ENCODE assay signal across 1 cellular context in the genomic region with DNA sequence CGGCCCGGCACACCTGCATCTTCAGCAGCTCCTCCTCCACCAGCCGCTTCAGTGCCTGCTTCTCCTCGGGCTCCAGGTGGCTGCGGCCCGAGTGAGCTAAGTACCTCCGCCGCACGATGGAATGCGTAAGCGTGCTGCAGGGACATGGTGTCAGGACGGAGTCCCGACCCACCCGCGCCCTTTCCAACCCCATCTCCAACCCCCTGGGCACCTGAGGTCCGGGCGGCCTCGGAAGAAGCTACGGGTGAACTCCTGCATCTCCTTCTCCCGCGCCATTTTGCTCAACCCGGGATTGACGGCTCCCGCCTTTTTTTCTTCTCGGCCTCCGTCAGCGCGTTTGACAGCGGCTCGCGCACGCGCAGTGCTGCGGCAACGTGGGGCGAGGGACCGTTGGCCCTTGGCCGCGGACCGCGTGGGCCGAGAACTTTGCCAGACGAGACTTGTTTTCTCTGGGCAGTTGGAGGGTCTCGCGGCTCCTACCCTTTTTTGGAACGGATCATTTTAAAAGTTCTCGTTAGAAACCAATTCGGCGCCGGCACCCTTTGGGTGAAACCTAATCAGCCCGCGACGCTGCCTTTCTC.
TF ChIP-seq lines count a peak whose summit lies in the region.

A gene with protein sequence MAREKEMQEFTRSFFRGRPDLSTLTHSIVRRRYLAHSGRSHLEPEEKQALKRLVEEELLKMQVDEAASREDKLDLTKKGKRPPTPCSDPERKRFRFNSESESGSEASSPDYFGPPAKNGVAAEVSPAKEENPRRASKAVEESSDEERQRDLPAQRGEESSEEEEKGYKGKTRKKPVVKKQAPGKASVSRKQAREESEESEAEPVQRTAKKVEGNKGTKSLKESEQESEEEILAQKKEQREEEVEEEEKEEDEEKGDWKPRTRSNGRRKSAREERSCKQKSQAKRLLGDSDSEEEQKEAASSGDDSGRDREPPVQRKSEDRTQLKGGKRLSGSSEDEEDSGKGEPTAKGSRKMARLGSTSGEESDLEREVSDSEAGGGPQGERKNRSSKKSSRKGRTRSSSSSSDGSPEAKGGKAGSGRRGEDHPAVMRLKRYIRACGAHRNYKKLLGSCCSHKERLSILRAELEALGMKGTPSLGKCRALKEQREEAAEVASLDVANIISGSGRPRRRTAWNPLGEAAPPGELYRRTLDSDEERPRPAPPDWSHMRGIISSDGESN (minus strand): TSS at position 288 of the 581 bp plus-strand sequence. CDS start 12 bp downstream, at position 276.

TF ChIP-seq in HEK293, 187 proteins besides CTCF, POLR2A, EP300 and RAD21 (continued from another document):
- TF ChIP-seq, protein P1, sequence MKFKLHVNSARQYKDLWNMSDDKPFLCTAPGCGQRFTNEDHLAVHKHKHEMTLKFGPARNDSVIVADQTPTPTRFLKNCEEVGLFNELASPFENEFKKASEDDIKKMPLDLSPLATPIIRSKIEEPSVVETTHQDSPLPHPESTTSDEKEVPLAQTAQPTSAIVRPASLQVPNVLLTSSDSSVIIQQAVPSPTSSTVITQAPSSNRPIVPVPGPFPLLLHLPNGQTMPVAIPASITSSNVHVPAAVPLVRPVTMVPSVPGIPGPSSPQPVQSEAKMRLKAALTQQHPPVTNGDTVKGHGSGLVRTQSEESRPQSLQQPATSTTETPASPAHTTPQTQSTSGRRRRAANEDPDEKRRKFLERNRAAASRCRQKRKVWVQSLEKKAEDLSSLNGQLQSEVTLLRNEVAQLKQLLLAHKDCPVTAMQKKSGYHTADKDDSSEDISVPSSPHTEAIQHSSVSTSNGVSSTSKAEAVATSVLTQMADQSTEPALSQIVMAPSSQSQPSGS (tag by site-specific recombination; IDR thresholded peaks at IDR 0.05; ENCODE audit: low read depth) = no peak
- TF ChIP-seq ZNF10 (tag by site-specific recombination; IDR thresholded peaks at IDR 0.05) = peak; percentile 43
- TF ChIP-seq ZNF138 (tag by site-specific recombination; IDR thresholded peaks at IDR 0.05; ENCODE audit: borderline replicate concordance) = no peak
- no peak for TF ChIP-seq ZNF791 (tag by site-specific recombination; IDR thresholded peaks at IDR 0.05)
- TF ChIP-seq ZBTB21 (tag by site-specific recombination; IDR thresholded peaks at IDR 0.05) = peak; percentile 13; the same call in 1 of the 2 replicates
- TF ChIP-seq ZNF510 (tag by site-specific recombination; IDR thresholded peaks at IDR 0.05; ENCODE audit: insufficient replicate concordance) = no peak
- TF ChIP-seq, protein P2, sequence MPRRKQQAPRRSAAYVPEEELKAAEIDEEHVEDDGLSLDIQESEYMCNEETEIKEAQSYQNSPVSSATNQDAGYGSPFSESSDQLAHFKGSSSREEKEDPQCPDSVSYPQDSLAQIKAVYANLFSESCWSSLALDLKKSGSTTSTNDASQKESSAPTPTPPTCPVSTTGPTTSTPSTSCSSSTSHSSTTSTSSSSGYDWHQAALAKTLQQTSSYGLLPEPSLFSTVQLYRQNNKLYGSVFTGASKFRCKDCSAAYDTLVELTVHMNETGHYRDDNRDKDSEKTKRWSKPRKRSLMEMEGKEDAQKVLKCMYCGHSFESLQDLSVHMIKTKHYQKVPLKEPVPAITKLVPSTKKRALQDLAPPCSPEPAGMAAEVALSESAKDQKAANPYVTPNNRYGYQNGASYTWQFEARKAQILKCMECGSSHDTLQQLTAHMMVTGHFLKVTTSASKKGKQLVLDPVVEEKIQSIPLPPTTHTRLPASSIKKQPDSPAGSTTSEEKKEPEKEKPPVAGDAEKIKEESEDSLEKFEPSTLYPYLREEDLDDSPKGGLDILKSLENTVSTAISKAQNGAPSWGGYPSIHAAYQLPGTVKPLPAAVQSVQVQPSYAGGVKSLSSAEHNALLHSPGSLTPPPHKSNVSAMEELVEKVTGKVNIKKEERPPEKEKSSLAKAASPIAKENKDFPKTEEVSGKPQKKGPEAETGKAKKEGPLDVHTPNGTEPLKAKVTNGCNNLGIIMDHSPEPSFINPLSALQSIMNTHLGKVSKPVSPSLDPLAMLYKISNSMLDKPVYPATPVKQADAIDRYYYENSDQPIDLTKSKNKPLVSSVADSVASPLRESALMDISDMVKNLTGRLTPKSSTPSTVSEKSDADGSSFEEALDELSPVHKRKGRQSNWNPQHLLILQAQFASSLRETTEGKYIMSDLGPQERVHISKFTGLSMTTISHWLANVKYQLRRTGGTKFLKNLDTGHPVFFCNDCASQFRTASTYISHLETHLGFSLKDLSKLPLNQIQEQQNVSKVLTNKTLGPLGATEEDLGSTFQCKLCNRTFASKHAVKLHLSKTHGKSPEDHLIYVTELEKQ (tag by site-specific recombination; IDR thresholded peaks at IDR 0.05; ENCODE audit: borderline replicate concordance) = peak; percentile 86
- no peak for TF ChIP-seq MZF1 (tag by site-specific recombination; IDR thresholded peaks at IDR 0.05; ENCODE audit: borderline replicate concordance)
- no peak for TF ChIP-seq ZNF23 (tag by site-specific recombination; IDR thresholded peaks at IDR 0.05; ENCODE audit: borderline replicate concordance)
- TF ChIP-seq ZNF623 (tag by site-specific recombination; IDR thresholded peaks at IDR 0.05) = peak; percentile 42; the same call in 1 of the 2 replicates
- TF ChIP-seq ZNF423 (tag by site-specific recombination; IDR thresholded peaks at IDR 0.05) = no peak
- TF ChIP-seq, protein P3, sequence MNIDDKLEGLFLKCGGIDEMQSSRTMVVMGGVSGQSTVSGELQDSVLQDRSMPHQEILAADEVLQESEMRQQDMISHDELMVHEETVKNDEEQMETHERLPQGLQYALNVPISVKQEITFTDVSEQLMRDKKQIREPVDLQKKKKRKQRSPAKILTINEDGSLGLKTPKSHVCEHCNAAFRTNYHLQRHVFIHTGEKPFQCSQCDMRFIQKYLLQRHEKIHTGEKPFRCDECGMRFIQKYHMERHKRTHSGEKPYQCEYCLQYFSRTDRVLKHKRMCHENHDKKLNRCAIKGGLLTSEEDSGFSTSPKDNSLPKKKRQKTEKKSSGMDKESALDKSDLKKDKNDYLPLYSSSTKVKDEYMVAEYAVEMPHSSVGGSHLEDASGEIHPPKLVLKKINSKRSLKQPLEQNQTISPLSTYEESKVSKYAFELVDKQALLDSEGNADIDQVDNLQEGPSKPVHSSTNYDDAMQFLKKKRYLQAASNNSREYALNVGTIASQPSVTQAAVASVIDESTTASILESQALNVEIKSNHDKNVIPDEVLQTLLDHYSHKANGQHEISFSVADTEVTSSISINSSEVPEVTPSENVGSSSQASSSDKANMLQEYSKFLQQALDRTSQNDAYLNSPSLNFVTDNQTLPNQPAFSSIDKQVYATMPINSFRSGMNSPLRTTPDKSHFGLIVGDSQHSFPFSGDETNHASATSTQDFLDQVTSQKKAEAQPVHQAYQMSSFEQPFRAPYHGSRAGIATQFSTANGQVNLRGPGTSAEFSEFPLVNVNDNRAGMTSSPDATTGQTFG (tag by site-specific recombination; IDR thresholded peaks at IDR 0.05; ENCODE audit: borderline replicate concordance) = no peak
- peak; percentile 51; the same call in 1 of the 2 replicates for TF ChIP-seq ZSCAN16 (tag by site-specific recombination; IDR thresholded peaks at IDR 0.05)
